Comparison of ENCODE assay signal across 28 cellular contexts in genomic region chr3:171673951-171674350, GRCh38.
"Had no signal": no experiment of that assay in that cellular context is flagged by ENCODE, and none has a peak within 500 bp of the region (broad histone marks: within the 10 kb centered on the region; RNA-seq: fewer than 3 reads in every experiment).

No MANE protein-coding gene starts in this region.

- H3K27ac ChIP-seq: foreskin keratinocyte, hepatocyte, lower lobe of right lung, thyroid gland, upper lobe of right lung, VCaP had no signal

- H3K4me3 ChIP-seq: body of pancreas, hepatocyte, lower lobe of right lung, mucosa of descending colon, thyroid gland, upper lobe of right lung had no signal

- H2AFZ ChIP-seq: hepatocyte had no signal

- H3K79me2 ChIP-seq: hepatocyte had no signal

- H3K9me3 Mint-ChIP-seq: activated CD4-positive, alpha-beta T cell treated with anti-CD3 and anti-CD28 coated beads, Interleukin-2, amount 10 ng/mL, durations not matched to agents 7 days and 5 days; activated CD8-positive, alpha-beta T cell treated with anti-CD3 and anti-CD28 coated beads for 36 hours; activated naive CD4-positive, alpha-beta T cell treated with anti-CD3 and anti-CD28 coated beads, Interleukin-2, amount 50 U/mL, for 24 hours; activated T-helper 1 cell treated with anti-CD3 and anti-CD28 coated beads, Interleukin-12 subunit alpha, Interleukin-12 subunit beta, Interleukin-2, Interleukin-4 antibody, amounts not matched to agents 30 ng/mL and 10 ng/mL and 1 ng/mL, durations not matched to agents 14 hours and 24 hours and 36 hours; immature natural killer cell; naive thymus-derived CD4-positive, alpha-beta T cell; neural crest cell; stimulated activated naive CD8-positive, alpha-beta T cell treated with anti-CD3 and anti-CD28 coated beads, Interleukin-15, Interleukin-2, amounts not matched to agents 100 ng/mL and 50 ng/mL, for 24 hours had no signal

- DNase-seq: activated CD4-positive, alpha-beta T cell treated with anti-CD3 and anti-CD28 coated beads, Interleukin-2, amount 10 ng/mL, durations not matched to agents 7 days and 5 days; activated CD4-positive, CD25-positive, alpha-beta regulatory T cell treated with anti-CD3 and anti-CD28 coated beads, Interleukin-2, amount 50 U/mL, for 72 hours; activated CD8-positive, alpha-beta T cell treated with anti-CD3 and anti-CD28 coated beads for 36 hours; activated gamma-delta T cell; anterior cingulate cortex; body of pancreas; caudate nucleus; dermis blood vessel endothelial cell; effector memory CD4-positive, alpha-beta T cell; foreskin keratinocyte; immature natural killer cell; lower lobe of right lung; mesendoderm; mucosa of descending colon; naive thymus-derived CD4-positive, alpha-beta T cell; posterior cingulate gyrus; retina; stimulated activated CD4-positive, alpha-beta T cell treated with anti-CD3 and anti-CD28 coated beads, Interleukin-12 subunit alpha, Interleukin-12 subunit beta, amount 100 ng/mL, for 4 hours; stimulated activated CD4-positive, alpha-beta T cell treated with anti-CD3 and anti-CD28 coated beads, Interleukin-4, amount 100 ng/mL, for 4 hours; substantia nigra; thyroid gland; upper lobe of right lung had no signal

- H3K36me3 ChIP-seq: lower lobe of right lung, thyroid gland had no signal

- H3K27me3 ChIP-seq: body of pancreas, foreskin keratinocyte, hepatocyte, thyroid gland, upper lobe of right lung had no signal

- H3K27me3 Mint-ChIP-seq: activated naive CD4-positive, alpha-beta T cell treated with anti-CD3 and anti-CD28 coated beads, Interleukin-2, amount 50 U/mL, for 24 hours; stimulated activated naive CD8-positive, alpha-beta T cell treated with anti-CD3 and anti-CD28 coated beads, Interleukin-15, Interleukin-2, amounts not matched to agents 100 ng/mL and 50 ng/mL, for 24 hours had no signal

- H3K9me3 ChIP-seq: body of pancreas, lower lobe of right lung, mucosa of descending colon, thyroid gland, upper lobe of right lung had no signal

- H3K4me3 Mint-ChIP-seq: activated CD4-positive, alpha-beta T cell treated with anti-CD3 and anti-CD28 coated beads, Interleukin-2, amount 10 ng/mL, durations not matched to agents 7 days and 5 days; activated CD8-positive, alpha-beta T cell treated with anti-CD3 and anti-CD28 coated beads for 36 hours; activated naive CD4-positive, alpha-beta T cell treated with anti-CD3 and anti-CD28 coated beads, Interleukin-2, amount 50 U/mL, for 24 hours; activated T-helper 1 cell treated with anti-CD3 and anti-CD28 coated beads, Interleukin-12 subunit alpha, Interleukin-12 subunit beta, Interleukin-2, Interleukin-4 antibody, amounts not matched to agents 30 ng/mL and 10 ng/mL and 1 ng/mL, durations not matched to agents 14 hours and 24 hours and 36 hours; immature natural killer cell; naive thymus-derived CD4-positive, alpha-beta T cell; neural crest cell; stimulated activated naive CD8-positive, alpha-beta T cell treated with anti-CD3 and anti-CD28 coated beads, Interleukin-15, Interleukin-2, amounts not matched to agents 100 ng/mL and 50 ng/mL, for 24 hours had no signal

- ATAC-seq: activated CD8-positive, alpha-beta T cell treated with anti-CD3 and anti-CD28 coated beads for 36 hours; body of pancreas; foreskin keratinocyte; lower lobe of right lung; mucosa of descending colon; naive thymus-derived CD4-positive, alpha-beta T cell; upper lobe of right lung had no signal

- H3K27ac Mint-ChIP-seq: activated CD4-positive, alpha-beta T cell treated with anti-CD3 and anti-CD28 coated beads, Interleukin-2, amount 10 ng/mL, durations not matched to agents 7 days and 5 days; activated CD8-positive, alpha-beta T cell treated with anti-CD3 and anti-CD28 coated beads for 36 hours; activated naive CD4-positive, alpha-beta T cell treated with anti-CD3 and anti-CD28 coated beads, Interleukin-2, amount 50 U/mL, for 24 hours; activated T-helper 1 cell treated with anti-CD3 and anti-CD28 coated beads, Interleukin-12 subunit alpha, Interleukin-12 subunit beta, Interleukin-2, Interleukin-4 antibody, amounts not matched to agents 30 ng/mL and 10 ng/mL and 1 ng/mL, durations not matched to agents 14 hours and 24 hours and 36 hours; immature natural killer cell; naive thymus-derived CD4-positive, alpha-beta T cell; stimulated activated naive CD8-positive, alpha-beta T cell treated with anti-CD3 and anti-CD28 coated beads, Interleukin-15, Interleukin-2, amounts not matched to agents 100 ng/mL and 50 ng/mL, for 24 hours had no signal

- H3K4me1 ChIP-seq: foreskin keratinocyte, lower lobe of right lung, upper lobe of right lung had no signal

- H3K36me3 Mint-ChIP-seq: activated naive CD4-positive, alpha-beta T cell treated with anti-CD3 and anti-CD28 coated beads, Interleukin-2, amount 50 U/mL, for 24 hours; naive thymus-derived CD4-positive, alpha-beta T cell had no signal

- H3K4me1 Mint-ChIP-seq: activated CD4-positive, alpha-beta T cell treated with anti-CD3 and anti-CD28 coated beads, Interleukin-2, amount 10 ng/mL, durations not matched to agents 7 days and 5 days; activated naive CD4-positive, alpha-beta T cell treated with anti-CD3 and anti-CD28 coated beads, Interleukin-2, amount 50 U/mL, for 24 hours; immature natural killer cell; naive thymus-derived CD4-positive, alpha-beta T cell; neural crest cell had no signal

- H3K4me2 ChIP-seq: hepatocyte had no signal
